ENCODE assay signal across 8 cellular contexts in genomic region chr1:153032677-153033308, GRCh38. TPM values are rescaled to one million over a fixed set of nuclear protein-coding genes. Genes with fewer than 3 reads are reported as not detected.
DNase-seq lines count a peak whose midpoint lies in the region; ATAC-seq, FAIRE-seq and TF ChIP-seq lines count a peak whose summit lies in the region.

No MANE protein-coding gene starts in this region.

- H3K9me3 ChIP-seq in Loucy (ENCODE audit: insufficient read depth, low read depth, low read length), result no peaks in the 10 kb centered on the region
- H3K9me3 ChIP-seq in stomach, result no peaks in the 10 kb centered on the region

- H3K27me3 Mint-ChIP-seq in nephron progenitor cell (ENCODE audit: low read depth, poor library complexity), result peaks cover 7% of the 10 kb centered on the region

- H3F3A ChIP-seq in Loucy (ENCODE audit: low read depth), result no peaks in the 10 kb centered on the region

- H3K9ac ChIP-seq in Loucy (ENCODE audit: low read depth, low read length, poor library complexity, severe bottlenecking), result no peak overlapping the region

- H3K36me3 ChIP-seq in Loucy (ENCODE audit: insufficient read depth, low read length), result no peaks in the 10 kb centered on the region
- no peaks in the 10 kb centered on the region for H3K36me3 ChIP-seq in bronchial epithelial cell (ENCODE audit: control insufficient read depth, insufficient read depth, low read length)
- no peaks in the 10 kb centered on the region for H3K36me3 ChIP-seq in stomach

- peaks cover 15% of the 10 kb centered on the region for H3K9me3 Mint-ChIP-seq in nephron progenitor cell

- H3K27me3 ChIP-seq in Loucy (ENCODE audit: insufficient read depth, low read length, poor library complexity, severe bottlenecking) (no peaks in the 10 kb centered on the region), bronchial epithelial cell (ENCODE audit: control insufficient read depth, insufficient read depth, low read length) (no peaks in the 10 kb centered on the region), stomach (no peaks in the 10 kb centered on the region)

- H3K4me3 ChIP-seq in Loucy (ENCODE audit: low read length, poor library complexity, severe bottlenecking) (no peak overlapping the region), bronchial epithelial cell (ENCODE audit: low read depth, low read length) (peak overlapping the region; percentile 39), stomach (no peak overlapping the region)

- no peak overlapping the region for H3K27ac ChIP-seq in stomach

- intact Hi-C loops in stomach (cut with DNase I; ENCODE audit: low total_unique reads), result no loop called here

- peak; percentile 96 for FAIRE-seq in bronchial epithelial cell (lab: Jason Lieb, UNC)

- H4K20me1 ChIP-seq in Loucy (ENCODE audit: insufficient read depth, low read length, poor library complexity, severe bottlenecking), result no peaks in the 10 kb centered on the region

- no peaks in the 10 kb centered on the region for H3K79me2 ChIP-seq in Loucy (ENCODE audit: insufficient read depth, low read length)

- H3K4me1 ChIP-seq in Loucy (ENCODE audit: insufficient read depth, low read length, poor library complexity, severe bottlenecking) (no peaks in the 10 kb centered on the region), stomach (no peaks in the 10 kb centered on the region)

- H3K4me3 Mint-ChIP-seq in nephron progenitor cell, result no peak overlapping the region

- ATAC-seq in HG03460 (IDR thresholded peaks at IDR 0.05; ENCODE audit: unreplicated experiment) (no peak), HG02588 (IDR thresholded peaks at IDR 0.05; ENCODE audit: unreplicated experiment) (no peak)

- no peaks in the 10 kb centered on the region for H3K4me1 Mint-ChIP-seq in nephron progenitor cell

- no peak for TF ChIP-seq EP300 in stomach (IDR thresholded peaks at IDR 0.05)

- H3K27ac Mint-ChIP-seq in nephron progenitor cell, result no peak overlapping the region

- no peak overlapping the region for H3K4me2 ChIP-seq in Loucy (ENCODE audit: low read depth, low read length, poor library complexity, severe bottlenecking)

- H2AFZ ChIP-seq in Loucy (ENCODE audit: low read length), result no peak overlapping the region

- no peaks in the 10 kb centered on the region for H3K9me2 ChIP-seq in Loucy (replicated peaks; ENCODE audit: low read depth, low read length)

- DNase-seq in ELF-1 (ENCODE audit: low read depth, low spot score) (peak; percentile 32), bronchial epithelial cell (ENCODE audit: low read depth) (peak; percentile 99), nephron progenitor cell (peak; percentile 30), SKM-1 (lab: John Stamatoyannopoulos, UW; ENCODE audit: unreplicated experiment) (no peak), stomach (no peak)

- no peaks in the 10 kb centered on the region for H3K36me3 Mint-ChIP-seq in nephron progenitor cell (ENCODE audit: low read depth)

- WGBS in stomach, 5 donors, result 28 to 61% (median 48%) methylated on average over 3 of the region's 3 CpGs

- peak; percentile 33; the same call in 1 of the 2 replicates for TF ChIP-seq CTCF in Loucy (conservative IDR thresholded peaks at IDR 0.05; ENCODE audit: low read length)
- peak; percentile 69 for TF ChIP-seq CTCF in bronchial epithelial cell (IDR thresholded peaks at IDR 0.05; ENCODE audit: insufficient read depth, low read length, severe bottlenecking)
- TF ChIP-seq CTCF in nephron progenitor cell (IDR thresholded peaks at IDR 0.05), result no peak
- TF ChIP-seq CTCF in stomach (IDR thresholded peaks at IDR 0.05), result no peak

- no peak for TF ChIP-seq POLR2A in stomach (IDR thresholded peaks at IDR 0.05)

RNA-seq across cellular contexts. Expression of gene SPRR1B, which starts 1.8 kb away (rescaled TPM):
- total RNA-seq in bronchial epithelial cell (11.8 and 91.5 TPM in 2 replicates), stomach (not detected)
- 100 to 1,000 TPM in 1 of 3 donors, 1 to 10 TPM in 1, not detected in 1; 6.1 to 122 TPM for polyA plus RNA-seq in stomach

RNA-seq across cellular contexts. Expression of gene SPRR2D, which starts 8.1 kb away (rescaled TPM):
- total RNA-seq in bronchial epithelial cell (2.4 and 15.6 TPM in 2 replicates), stomach (not detected)
- polyA plus RNA-seq in stomach, result 10 to 100 TPM in 1 of 3 donors, not detected in 2; 68.2 TPM

RNA-seq across cellular contexts. Expression of gene SPRR2A, which starts 24.5 kb away (rescaled TPM):
- total RNA-seq in bronchial epithelial cell (1.3 and 3.8 TPM in 2 replicates), stomach (not detected)
- polyA plus RNA-seq in stomach, result 100 to 1,000 TPM in 1 of 3 donors, 1 to 10 TPM in 2; 1.9 to 190 (median 2.7) TPM

RNA-seq across cellular contexts. Expression of gene SPRR3, which starts 31.2 kb away (rescaled TPM):
- total RNA-seq in bronchial epithelial cell (136 and 342 TPM in 2 replicates), stomach (1 to 10 TPM in 1 of 5 donors, not detected in 4; 3.1 TPM)
- polyA plus RNA-seq in stomach, result 100 to 1,000 TPM in 1 of 3 donors, 10 to 100 TPM in 1, not detected in 1; 12.8 to 932 TPM

RNA-seq across cellular contexts. Expression of gene SPRR2B, which starts 38.6 kb away (rescaled TPM):
- total RNA-seq in bronchial epithelial cell, result not detected in 2 replicates
- total RNA-seq in stomach, result not detected
- polyA plus RNA-seq in stomach, result under 1 TPM in 1 of 3 donors, not detected in 2; 0.55 TPM

Comparison
In these comparisons a context has a peak if more than half of its experiments do, and no peak if none do; other contexts are left out.
1. DNase-seq: peak in ELF-1 (single experiment), bronchial epithelial cell (single experiment) and nephron progenitor cell (single experiment); none in SKM-1 (single experiment) and stomach (single experiment).
2. CTCF ChIP-seq: peak in Loucy (single experiment) and bronchial epithelial cell (single experiment); none in nephron progenitor cell (single experiment) and stomach (0 of 7).
3. RNA of gene SPRR1B, which starts 1.8 kb away (total RNA-seq): 11.8 to 91.5 TPM in bronchial epithelial cell; not detected in stomach; every median in the first group is over 10 times any median in the second.